ENCODE assay signal across 22 cellular contexts in the genomic region with DNA sequence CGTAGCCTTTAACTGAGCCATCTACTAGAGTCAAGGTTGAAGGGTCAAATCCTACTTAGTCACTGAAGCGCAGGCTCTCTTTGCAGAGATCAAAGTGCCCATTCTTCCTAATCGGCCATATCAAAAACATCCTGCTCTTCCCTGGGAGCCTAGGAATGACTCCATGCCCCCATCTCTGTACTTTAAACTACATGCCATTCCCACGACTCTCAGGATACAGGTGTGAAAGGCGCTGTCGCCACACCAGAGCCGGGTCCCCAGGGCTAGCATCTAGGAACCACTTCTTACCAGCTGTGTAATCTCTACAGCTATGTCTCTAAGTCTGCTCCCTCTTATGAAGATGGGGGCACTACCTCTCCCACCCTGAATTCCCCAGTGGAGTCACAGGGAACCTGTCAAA. TPM values are rescaled to one million over a fixed set of nuclear protein-coding genes. Genes with fewer than 3 reads are reported as not detected.
DNase-seq lines count a peak whose midpoint lies in the region; ATAC-seq lines count a peak whose summit lies in the region.
"Had no signal": no experiment of that assay in that cellular context is flagged by ENCODE, and none has a peak within 500 bp of the region (broad histone marks: within the 10 kb centered on the region; RNA-seq: fewer than 3 reads in every experiment).

No MANE protein-coding gene starts in this region.

- peaks cover 68% of the 10 kb centered on the region for H3K36me3 ChIP-seq in skeletal muscle satellite cell (ENCODE audit: insufficient read depth, low read length)

- H3K9me3 Mint-ChIP-seq in IgD-negative memory B cell, result no peaks in the 10 kb centered on the region
- H3K9me3 Mint-ChIP-seq: CD4-positive, alpha-beta memory T cell had no signal

- no peak for ATAC-seq in T-helper 17 cell
- no peak for ATAC-seq in HG02884 (IDR thresholded peaks at IDR 0.05; ENCODE audit: unreplicated experiment)
- ATAC-seq in GM18861 (IDR thresholded peaks at IDR 0.05; ENCODE audit: unreplicated experiment), result no peak
- ATAC-seq: body of pancreas had no signal

- H3K9me3 ChIP-seq in T-helper 17 cell (ENCODE audit: control insufficient read depth, low read length, poor library complexity, severe bottlenecking) (no peaks in the 10 kb centered on the region), skeletal muscle satellite cell (replicated peaks; ENCODE audit: low read length) (no peaks in the 10 kb centered on the region)
- H3K9me3 ChIP-seq: body of pancreas, SK-N-SH had no signal

- no peak overlapping the region for H3K4me3 ChIP-seq in skeletal muscle satellite cell (ENCODE audit: low read length)
- H3K4me3 ChIP-seq: body of pancreas had no signal

- H3K4me3 Mint-ChIP-seq in IgD-negative memory B cell (no peak overlapping the region), T-helper 17 cell (no peak overlapping the region)
- H3K4me3 Mint-ChIP-seq: activated CD4-positive, alpha-beta T cell treated with anti-CD3 and anti-CD28 coated beads for 36 hours had no signal

- no peaks in the 10 kb centered on the region for H3K27me3 Mint-ChIP-seq in IgD-negative memory B cell
- H3K27me3 Mint-ChIP-seq in T-helper 17 cell, result no peaks in the 10 kb centered on the region
- H3K27me3 Mint-ChIP-seq: activated CD4-positive, alpha-beta T cell treated with anti-CD3 and anti-CD28 coated beads for 36 hours; CD4-positive, alpha-beta memory T cell had no signal

- H3K27me3 ChIP-seq in skeletal muscle satellite cell (ENCODE audit: control insufficient read depth, insufficient read depth, low read length), result no peaks in the 10 kb centered on the region
- H3K27me3 ChIP-seq: body of pancreas had no signal

- H3K27ac Mint-ChIP-seq in IgD-negative memory B cell (peak overlapping the region in 2 of 3 donors; percentile 18 to 28), T-helper 17 cell (peak overlapping the region; percentile 68)
- H3K27ac Mint-ChIP-seq: activated CD4-positive, alpha-beta T cell treated with anti-CD3 and anti-CD28 coated beads for 36 hours had no signal

- no peak overlapping the region for H3K9ac ChIP-seq in skeletal muscle satellite cell (ENCODE audit: low read depth, low read length)
- H3K9ac ChIP-seq: parathyroid adenoma, SK-N-SH had no signal

- H3K36me3 Mint-ChIP-seq in IgD-negative memory B cell (peaks cover 3% of the 10 kb centered on the region), T-helper 17 cell (ENCODE audit: low read depth) (peaks cover 2% of the 10 kb centered on the region)

- DNase-seq in T-helper 17 cell (no peak), iPS-NIHi11 (ENCODE audit: low spot score) (peak; percentile 32), NCI-H1092 (lab: John Stamatoyannopoulos, UW) (no peak)
- DNase-seq: activated gamma-delta T cell; activated T-cell treated with anti-CD3 and anti-CD28 coated beads, Interleukin-2, amount 50 U/mL, for 1 hour; body of pancreas; CD4-positive, alpha-beta memory T cell; effector CD8-positive, alpha-beta T cell; GOT3; head of caudate nucleus; NCI-H345; NCI-H748 treated with DMSO at 0.1 percent for 48 hours; right cardiac atrium; SK-N-SH; stimulated activated CD4-positive, alpha-beta T cell treated with anti-CD3 and anti-CD28 coated beads, Interleukin-12 subunit alpha, Interleukin-12 subunit beta, amount 100 ng/mL, for 4 hours; stimulated activated CD4-positive, alpha-beta T cell treated with anti-CD3 and anti-CD28 coated beads, Interleukin-4, amount 100 ng/mL, for 1 hour had no signal

- H3K4me2 ChIP-seq in skeletal muscle satellite cell (ENCODE audit: low read length), result peak overlapping the region; percentile 24
- H3K4me2 ChIP-seq: SK-N-SH had no signal

- peaks cover 61% of the 10 kb centered on the region for H3K4me1 ChIP-seq in skeletal muscle satellite cell (ENCODE audit: control insufficient read depth, insufficient read depth, low read length)
- H3K4me1 ChIP-seq: parathyroid adenoma had no signal

- H3K4me1 Mint-ChIP-seq in IgD-negative memory B cell (peaks cover 0 to 5% (median 2%) of the 10 kb centered on the region in 3 donors), T-helper 17 cell (peaks cover 31% of the 10 kb centered on the region)

RNA-seq across cellular contexts. Expression of a gene that starts 22.3 kb away (rescaled TPM):
- 1.5 TPM for polyA plus RNA-seq in IgD-negative memory B cell
- 100 to 1,000 TPM in 1 of 2 donors, 10 to 100 TPM in 1; 90.1 to 101 TPM for total RNA-seq in T-helper 17 cell
- total RNA-seq in skeletal muscle satellite cell (2012; rRNA removed), result 2.0 and 2.4 TPM in 2 replicates
